In the genomic region with DNA sequence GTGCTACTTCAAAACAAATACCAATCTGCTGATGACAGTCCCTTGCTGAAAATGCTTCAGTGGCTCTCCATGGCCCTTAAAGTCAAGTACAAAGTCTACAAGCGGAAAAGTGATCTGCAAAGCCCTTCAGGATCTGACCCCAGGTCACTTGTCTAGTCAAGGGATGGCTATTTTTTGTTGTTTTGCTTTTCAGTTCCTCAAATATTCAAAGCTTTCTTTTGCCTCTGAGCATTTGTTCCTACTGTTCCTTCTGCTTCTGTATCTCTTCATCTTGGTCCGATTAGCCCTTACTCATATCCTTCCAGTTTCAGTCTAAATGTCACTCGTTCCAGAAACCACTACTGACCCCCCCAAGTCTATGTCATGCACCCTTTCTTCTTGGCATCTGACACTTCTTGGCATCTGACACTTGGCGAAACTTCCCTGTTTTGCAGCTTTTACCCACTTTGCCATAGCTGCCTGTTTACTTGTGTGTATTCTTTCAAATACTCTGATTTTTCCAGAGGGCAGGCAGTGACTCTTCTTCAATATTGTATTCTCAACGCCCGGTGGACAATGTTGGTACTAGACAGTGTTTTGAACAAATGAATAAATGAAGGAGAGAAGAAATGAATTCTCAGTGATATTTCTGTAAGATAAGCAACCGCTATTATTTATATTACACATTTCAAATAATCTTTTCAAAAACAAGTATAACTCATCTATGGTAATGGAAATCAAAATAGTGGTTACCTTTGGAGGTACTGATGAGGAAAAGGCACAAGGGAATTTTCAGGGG, we compare ENCODE assay signal across 2 cellular contexts.
A peak's percentile ranks its signal among the peaks of the same experiment; 100 is the strongest.
TF ChIP-seq lines count a peak whose summit lies in the region.

No MANE protein-coding gene starts in this region.

TF ChIP-seq in SK-N-SH, 30 proteins besides CTCF, POLR2A, EP300 and RAD21 (continued from another document):
- no peak for TF ChIP-seq FOSL2 (IDR thresholded peaks at IDR 0.05; ENCODE audit: borderline replicate concordance, low read depth)
- TF ChIP-seq PBX3 (IDR thresholded peaks at IDR 0.05): peak; percentile 26; the same call in 1 of the 2 replicates
- no peak for TF ChIP-seq NRF1 (IDR thresholded peaks at IDR 0.05; ENCODE audit: low read depth, low read length)
- TF ChIP-seq ELF1 (IDR thresholded peaks at IDR 0.05): no peak
- no peak for TF ChIP-seq EZH2phosphoT487 (IDR thresholded peaks at IDR 0.05; ENCODE audit: borderline replicate concordance, low read depth)
- no peak for TF ChIP-seq POLR2AphosphoS5 (IDR thresholded peaks at IDR 0.05; ENCODE audit: low read depth, low read length)
- no peak for TF ChIP-seq YY1 (IDR thresholded peaks at IDR 0.05; ENCODE audit: low read depth)
- no peak for TF ChIP-seq FOXJ3 (CRISPR knock-in tag; IDR thresholded peaks at IDR 0.05)
- peak; percentile 48 for TF ChIP-seq NFIC (IDR thresholded peaks at IDR 0.05; ENCODE audit: borderline replicate concordance)
- TF ChIP-seq, protein P1, sequence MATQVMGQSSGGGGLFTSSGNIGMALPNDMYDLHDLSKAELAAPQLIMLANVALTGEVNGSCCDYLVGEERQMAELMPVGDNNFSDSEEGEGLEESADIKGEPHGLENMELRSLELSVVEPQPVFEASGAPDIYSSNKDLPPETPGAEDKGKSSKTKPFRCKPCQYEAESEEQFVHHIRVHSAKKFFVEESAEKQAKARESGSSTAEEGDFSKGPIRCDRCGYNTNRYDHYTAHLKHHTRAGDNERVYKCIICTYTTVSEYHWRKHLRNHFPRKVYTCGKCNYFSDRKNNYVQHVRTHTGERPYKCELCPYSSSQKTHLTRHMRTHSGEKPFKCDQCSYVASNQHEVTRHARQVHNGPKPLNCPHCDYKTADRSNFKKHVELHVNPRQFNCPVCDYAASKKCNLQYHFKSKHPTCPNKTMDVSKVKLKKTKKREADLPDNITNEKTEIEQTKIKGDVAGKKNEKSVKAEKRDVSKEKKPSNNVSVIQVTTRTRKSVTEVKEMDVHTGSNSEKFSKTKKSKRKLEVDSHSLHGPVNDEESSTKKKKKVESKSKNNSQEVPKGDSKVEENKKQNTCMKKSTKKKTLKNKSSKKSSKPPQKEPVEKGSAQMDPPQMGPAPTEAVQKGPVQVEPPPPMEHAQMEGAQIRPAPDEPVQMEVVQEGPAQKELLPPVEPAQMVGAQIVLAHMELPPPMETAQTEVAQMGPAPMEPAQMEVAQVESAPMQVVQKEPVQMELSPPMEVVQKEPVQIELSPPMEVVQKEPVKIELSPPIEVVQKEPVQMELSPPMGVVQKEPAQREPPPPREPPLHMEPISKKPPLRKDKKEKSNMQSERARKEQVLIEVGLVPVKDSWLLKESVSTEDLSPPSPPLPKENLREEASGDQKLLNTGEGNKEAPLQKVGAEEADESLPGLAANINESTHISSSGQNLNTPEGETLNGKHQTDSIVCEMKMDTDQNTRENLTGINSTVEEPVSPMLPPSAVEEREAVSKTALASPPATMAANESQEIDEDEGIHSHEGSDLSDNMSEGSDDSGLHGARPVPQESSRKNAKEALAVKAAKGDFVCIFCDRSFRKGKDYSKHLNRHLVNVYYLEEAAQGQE (IDR thresholded peaks at IDR 0.05; ENCODE audit: low read depth, low read length): no peak
- no peak for TF ChIP-seq FOXM1 (IDR thresholded peaks at IDR 0.05; ENCODE audit: low read depth)

TF ChIP-seq in SK-N-SH treated with all-trans-retinoic acid at 6 μM for 48 hours, 23 proteins besides CTCF, POLR2A, EP300 and RAD21 (continued from another document):
- TF ChIP-seq CREB5 (CRISPR knock-in tag; IDR thresholded peaks at IDR 0.05; ENCODE audit: low read depth) (no peak), ZFP30 (CRISPR knock-in tag; IDR thresholded peaks at IDR 0.05) (no peak), ZNF8 (CRISPR knock-in tag; IDR thresholded peaks at IDR 0.05) (no peak), GLIS3 (CRISPR knock-in tag; IDR thresholded peaks at IDR 0.05) (no peak), PPARA (CRISPR knock-in tag; IDR thresholded peaks at IDR 0.05; ENCODE audit: borderline replicate concordance) (no peak), BACH2 (CRISPR knock-in tag; IDR thresholded peaks at IDR 0.05; ENCODE audit: borderline replicate concordance) (no peak), ARNTL (CRISPR knock-in tag; IDR thresholded peaks at IDR 0.05; ENCODE audit: borderline replicate concordance, low read depth) (no peak), RARB (CRISPR knock-in tag; IDR thresholded peaks at IDR 0.05) (no peak), POU6F1 (CRISPR knock-in tag; IDR thresholded peaks at IDR 0.05; ENCODE audit: borderline replicate concordance, low read depth) (no peak)
